Comparison of ENCODE assay signal across 1 cellular context in the genomic region with DNA sequence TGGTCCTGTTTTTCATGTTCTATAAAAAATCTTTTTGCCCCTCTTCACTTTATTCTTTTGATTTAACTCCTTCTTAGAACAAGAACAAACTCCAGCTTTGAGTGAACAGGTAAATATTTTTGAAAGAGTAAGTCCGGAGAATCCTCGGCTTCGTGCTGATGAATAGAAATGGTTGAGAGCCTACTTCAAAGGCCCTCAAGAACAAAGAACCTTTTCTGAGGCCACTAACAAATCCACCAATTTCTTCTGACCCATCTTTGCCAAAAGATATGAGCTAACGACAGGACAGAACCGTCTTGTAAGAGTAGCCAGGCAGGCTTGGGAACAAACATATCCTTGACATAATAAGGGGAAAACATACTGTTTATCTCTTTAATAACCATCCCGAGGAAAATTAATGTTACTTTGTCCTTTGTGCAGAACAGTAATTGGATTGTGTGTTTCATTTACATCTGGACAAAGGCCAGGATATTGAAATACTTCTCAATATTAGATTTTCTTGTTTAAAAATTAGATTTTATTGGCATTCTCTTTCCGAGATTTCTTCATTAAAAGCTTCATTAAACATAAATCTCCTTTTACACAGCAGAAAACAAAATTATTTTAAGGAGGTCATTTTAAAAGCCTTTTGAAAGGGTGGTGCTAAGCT.
TF ChIP-seq lines count a peak whose summit lies in the region.

No MANE protein-coding gene starts in this region.

TF ChIP-seq in GM23338, 12 proteins besides CTCF, POLR2A, EP300 and RAD21 (continued from another document):
- TF ChIP-seq, protein P1, sequence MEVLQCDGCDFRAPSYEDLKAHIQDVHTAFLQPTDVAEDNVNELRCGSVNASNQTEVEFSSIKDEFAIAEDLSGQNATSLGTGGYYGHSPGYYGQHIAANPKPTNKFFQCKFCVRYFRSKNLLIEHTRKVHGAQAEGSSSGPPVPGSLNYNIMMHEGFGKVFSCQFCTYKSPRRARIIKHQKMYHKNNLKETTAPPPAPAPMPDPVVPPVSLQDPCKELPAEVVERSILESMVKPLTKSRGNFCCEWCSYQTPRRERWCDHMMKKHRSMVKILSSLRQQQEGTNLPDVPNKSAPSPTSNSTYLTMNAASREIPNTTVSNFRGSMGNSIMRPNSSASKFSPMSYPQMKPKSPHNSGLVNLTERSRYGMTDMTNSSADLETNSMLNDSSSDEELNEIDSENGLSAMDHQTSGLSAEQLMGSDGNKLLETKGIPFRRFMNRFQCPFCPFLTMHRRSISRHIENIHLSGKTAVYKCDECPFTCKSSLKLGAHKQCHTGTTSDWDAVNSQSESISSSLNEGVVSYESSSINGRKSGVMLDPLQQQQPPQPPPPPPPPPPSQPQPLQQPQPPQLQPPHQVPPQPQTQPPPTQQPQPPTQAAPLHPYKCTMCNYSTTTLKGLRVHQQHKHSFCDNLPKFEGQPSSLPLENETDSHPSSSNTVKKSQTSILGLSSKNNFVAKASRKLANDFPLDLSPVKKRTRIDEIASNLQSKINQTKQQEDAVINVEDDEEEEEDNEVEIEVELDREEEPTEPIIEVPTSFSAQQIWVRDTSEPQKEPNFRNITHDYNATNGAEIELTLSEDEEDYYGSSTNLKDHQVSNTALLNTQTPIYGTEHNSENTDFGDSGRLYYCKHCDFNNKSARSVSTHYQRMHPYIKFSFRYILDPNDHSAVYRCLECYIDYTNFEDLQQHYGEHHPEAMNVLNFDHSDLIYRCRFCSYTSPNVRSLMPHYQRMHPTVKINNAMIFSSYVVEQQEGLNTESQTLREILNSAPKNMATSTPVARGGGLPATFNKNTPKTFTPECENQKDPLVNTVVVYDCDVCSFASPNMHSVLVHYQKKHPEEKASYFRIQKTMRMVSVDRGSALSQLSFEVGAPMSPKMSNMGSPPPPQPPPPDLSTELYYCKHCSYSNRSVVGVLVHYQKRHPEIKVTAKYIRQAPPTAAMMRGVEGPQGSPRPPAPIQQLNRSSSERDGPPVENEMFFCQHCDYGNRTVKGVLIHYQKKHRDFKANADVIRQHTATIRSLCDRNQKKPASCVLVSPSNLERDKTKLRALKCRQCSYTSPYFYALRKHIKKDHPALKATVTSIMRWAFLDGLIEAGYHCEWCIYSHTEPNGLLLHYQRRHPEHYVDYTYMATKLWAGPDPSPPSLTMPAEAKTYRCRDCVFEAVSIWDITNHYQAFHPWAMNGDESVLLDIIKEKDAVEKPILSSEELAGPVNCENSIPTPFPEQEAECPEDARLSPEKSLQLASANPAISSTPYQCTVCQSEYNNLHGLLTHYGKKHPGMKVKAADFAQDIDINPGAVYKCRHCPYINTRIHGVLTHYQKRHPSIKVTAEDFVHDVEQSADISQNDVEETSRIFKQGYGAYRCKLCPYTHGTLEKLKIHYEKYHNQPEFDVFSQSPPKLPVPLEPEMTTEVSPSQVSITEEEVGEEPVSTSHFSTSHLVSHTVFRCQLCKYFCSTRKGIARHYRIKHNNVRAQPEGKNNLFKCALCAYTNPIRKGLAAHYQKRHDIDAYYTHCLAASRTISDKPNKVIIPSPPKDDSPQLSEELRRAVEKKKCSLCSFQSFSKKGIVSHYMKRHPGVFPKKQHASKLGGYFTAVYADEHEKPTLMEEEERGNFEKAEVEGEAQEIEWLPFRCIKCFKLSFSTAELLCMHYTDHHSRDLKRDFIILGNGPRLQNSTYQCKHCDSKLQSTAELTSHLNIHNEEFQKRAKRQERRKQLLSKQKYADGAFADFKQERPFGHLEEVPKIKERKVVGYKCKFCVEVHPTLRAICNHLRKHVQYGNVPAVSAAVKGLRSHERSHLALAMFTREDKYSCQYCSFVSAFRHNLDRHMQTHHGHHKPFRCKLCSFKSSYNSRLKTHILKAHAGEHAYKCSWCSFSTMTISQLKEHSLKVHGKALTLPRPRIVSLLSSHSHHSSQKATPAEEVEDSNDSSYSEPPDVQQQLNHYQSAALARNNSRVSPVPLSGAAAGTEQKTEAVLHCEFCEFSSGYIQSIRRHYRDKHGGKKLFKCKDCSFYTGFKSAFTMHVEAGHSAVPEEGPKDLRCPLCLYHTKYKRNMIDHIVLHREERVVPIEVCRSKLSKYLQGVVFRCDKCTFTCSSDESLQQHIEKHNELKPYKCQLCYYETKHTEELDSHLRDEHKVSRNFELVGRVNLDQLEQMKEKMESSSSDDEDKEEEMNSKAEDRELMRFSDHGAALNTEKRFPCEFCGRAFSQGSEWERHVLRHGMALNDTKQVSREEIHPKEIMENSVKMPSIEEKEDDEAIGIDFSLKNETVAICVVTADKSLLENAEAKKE (CRISPR knock-in tag; IDR thresholded peaks at IDR 0.05) = no peak
- TF ChIP-seq REST (IDR thresholded peaks at IDR 0.05; ENCODE audit: unreplicated experiment) (no peak), ZNF331 (CRISPR knock-in tag; IDR thresholded peaks at IDR 0.05; ENCODE audit: low read depth) (no peak), EZH2 (IDR thresholded peaks at IDR 0.05; ENCODE audit: low read depth, unreplicated experiment) (no peak), JUNB (IDR thresholded peaks at IDR 0.05; ENCODE audit: unreplicated experiment) (no peak), EZH2phosphoT487 (IDR thresholded peaks at IDR 0.05; ENCODE audit: unreplicated experiment) (no peak)
